In the genomic region with DNA sequence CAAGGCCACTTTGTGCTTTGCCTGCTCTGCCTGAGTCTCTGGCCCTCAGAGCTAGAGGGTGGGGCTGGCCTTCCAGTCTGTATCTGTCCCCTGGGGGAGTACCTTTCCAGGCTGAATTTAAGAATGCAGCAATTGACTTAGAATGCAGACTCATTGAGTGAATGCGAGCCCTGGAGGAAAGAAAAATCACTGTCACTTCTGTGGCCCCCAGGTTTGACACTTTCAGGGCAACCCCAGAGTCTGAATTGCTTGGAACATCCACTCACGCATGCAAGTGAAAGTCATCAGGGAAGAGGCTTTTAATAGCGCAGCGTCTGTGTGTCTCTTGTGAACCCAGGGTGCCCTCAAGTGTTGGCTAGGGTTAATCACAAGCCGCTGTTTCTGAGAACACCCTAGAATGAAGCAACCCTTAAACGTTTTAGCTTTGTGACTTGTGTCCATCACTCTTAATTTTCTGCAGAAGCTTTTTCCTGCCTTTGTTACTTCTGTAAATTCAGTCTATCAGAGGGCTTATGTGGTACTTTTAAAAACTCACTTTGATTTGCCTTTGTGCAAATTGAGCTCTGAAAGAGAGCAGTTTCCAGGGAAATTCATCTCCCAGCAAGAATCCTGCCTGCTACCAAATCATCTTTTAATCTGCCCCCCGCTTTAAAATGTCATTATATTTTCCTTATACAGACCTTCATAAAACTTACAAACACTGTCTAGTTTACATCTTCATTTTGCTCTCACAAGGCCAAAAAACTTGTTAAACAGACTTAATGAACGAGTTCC, we compare ENCODE assay signal across 7 cellular contexts.
DNase-seq lines count a peak whose midpoint lies in the region; ATAC-seq and TF ChIP-seq lines count a peak whose summit lies in the region.

No MANE protein-coding gene starts in this region.

- intact Hi-C loops in activated B cell treated with CpG ODN at 0.5 μM for 24 hours (cut with micrococcal nuclease): loop anchor here (1.0 to 2.0 kb wide), 5 partner anchors 81 to 1206 kb away; a partner anchor contains a TSS

- H3K4me3 Mint-ChIP-seq in activated B cell treated with CpG ODN at 0.5 μM for 24 hours: no peak overlapping the region

- no peak overlapping the region for H3K27ac Mint-ChIP-seq in activated B cell treated with CpG ODN at 0.5 μM for 24 hours

- POLR2A ChIA-PET in activated B cell treated with CpG ODN at 0.5 μM for 24 hours (lab: Charles Lee): no interaction called here

- ATAC-seq in HG02642 (IDR thresholded peaks at IDR 0.05; ENCODE audit: poor library complexity, unreplicated experiment) (peak; percentile 82), activated B cell treated with CpG ODN at 0.5 μM for 24 hours (ENCODE audit: low read depth) (peak; percentile 77)

- CTCF ChIA-PET in activated B cell treated with CpG ODN at 0.5 μM for 24 hours (lab: Charles Lee): interaction anchor here (0.6 to 2.0 kb wide), 7 partner anchors 12 to 1493 kb away, joined by 3 to 9 read pairs (median 3); a partner anchor contains a TSS

- H3K27me3 Mint-ChIP-seq in activated B cell treated with CpG ODN at 0.5 μM for 24 hours: peaks cover 15% of the 10 kb centered on the region

- H3K9me3 Mint-ChIP-seq in activated B cell treated with CpG ODN at 0.5 μM for 24 hours: no peaks in the 10 kb centered on the region

- TF ChIP-seq CTCF in GM12872 (IDR thresholded peaks at IDR 0.05; ENCODE audit: insufficient read depth, low read depth, low read length) (peak; percentile 87), activated B cell treated with CpG ODN at 0.5 μM for 24 hours (IDR thresholded peaks at IDR 0.05) (no peak)

- DNase-seq in NCI-H2196 (lab: John Stamatoyannopoulos, UW; ENCODE audit: unreplicated experiment) (peak; percentile 19), activated B cell treated with CpG ODN at 0.5 μM for 24 hours (no peak), cerebellum (ENCODE audit: low spot score) (peak; percentile 69), left kidney (ENCODE audit: low read depth, low spot score) (peak; percentile 87)
- peak in 2 of 3 experiments; percentile 23 to 49 for DNase-seq in stimulated activated CD4-positive, alpha-beta T cell treated with anti-CD3 and anti-CD28 coated beads, TNF-alpha, amount 100 ng/mL, for 4 hours (ENCODE audit: low read depth in 3 of 3)

- no peaks in the 10 kb centered on the region for H3K36me3 Mint-ChIP-seq in activated B cell treated with CpG ODN at 0.5 μM for 24 hours (ENCODE audit: low read depth)

- H3K4me1 Mint-ChIP-seq in activated B cell treated with CpG ODN at 0.5 μM for 24 hours: peaks cover 2% of the 10 kb centered on the region
